ENCODE assay signal across 13 cellular contexts in the genomic region with DNA sequence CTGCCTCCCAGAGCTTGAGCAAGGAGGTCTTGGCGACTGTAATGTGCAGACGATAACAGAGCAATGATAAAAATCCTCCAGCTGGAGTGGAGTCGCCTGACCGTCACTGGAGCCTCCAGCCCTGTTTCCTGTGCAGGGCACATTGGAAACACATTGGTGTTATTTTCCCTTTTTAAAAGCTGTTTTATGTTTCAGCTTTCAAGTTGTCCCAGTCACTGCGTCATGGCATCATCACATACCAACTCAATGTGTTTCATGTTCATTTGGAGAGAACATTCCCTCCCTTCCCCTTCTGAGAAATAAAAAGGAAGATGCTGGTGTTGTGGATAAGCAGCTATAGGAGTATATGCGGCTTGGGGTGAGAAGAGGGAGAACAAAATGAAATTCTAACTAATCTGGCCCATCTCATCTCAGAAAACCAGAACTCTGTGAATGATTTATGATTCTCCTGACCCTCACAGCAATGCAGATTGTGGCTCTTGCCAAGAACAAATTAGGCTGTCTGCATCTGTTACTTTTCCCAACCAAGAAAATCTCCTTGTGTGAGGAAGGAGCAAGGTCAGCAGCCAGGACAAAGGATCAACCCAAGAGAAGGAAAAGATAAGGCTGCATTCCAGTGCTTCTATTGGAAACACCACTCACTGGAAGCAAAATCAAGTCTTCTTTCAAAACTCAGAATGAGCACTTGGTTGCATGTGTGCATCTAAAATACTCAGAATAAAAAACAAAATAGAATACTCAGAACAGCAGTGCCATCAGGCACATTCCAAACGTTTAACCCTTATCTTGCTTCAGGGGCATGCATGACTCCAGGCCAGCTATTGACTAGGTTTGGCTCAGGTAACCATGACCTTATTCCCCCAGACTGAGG.
A peak's percentile ranks its signal among the peaks of the same experiment; 100 is the strongest.
DNase-seq lines count a peak whose midpoint lies in the region; TF ChIP-seq lines count a peak whose summit lies in the region.
"Had no signal": no experiment of that assay in that cellular context is flagged by ENCODE, and none has a peak within 500 bp of the region (broad histone marks: within the 10 kb centered on the region; RNA-seq: fewer than 3 reads in every experiment).

No MANE protein-coding gene starts in this region.

- no peaks in the 10 kb centered on the region for H3K79me2 ChIP-seq in neural progenitor cell (ENCODE audit: low read depth)

- no peak for TF ChIP-seq POLR2A in breast epithelium (IDR thresholded peaks at IDR 0.05)

- H3K27me3 ChIP-seq in breast epithelium (no peaks in the 10 kb centered on the region), neural progenitor cell (no peaks in the 10 kb centered on the region)

- POLR2A ChIA-PET in MCF 10A (lab: Yijun Ruan, JAX) = interaction anchor here (0.5 kb wide), 1 partner anchor 807 kb away, joined by 3 read pairs; no protein-coding TSS in a partner anchor

- no peaks in the 10 kb centered on the region for H3K9me3 ChIP-seq in breast epithelium
- no peaks in the 10 kb centered on the region for H3K9me3 ChIP-seq in neural progenitor cell (ENCODE audit: low read depth)

- DNase-seq in breast epithelium (ENCODE audit: low spot score in 2 of 2) = no peak
- DNase-seq in MCF 10A (ENCODE audit: unreplicated experiment) = no peak
- peak; percentile 98 for DNase-seq in fibroblast of villous mesenchyme (ENCODE audit: low read depth)
- DNase-seq in neural progenitor cell (ENCODE audit: low spot score) = no peak
- no peak for DNase-seq in UCSD-AML1 (lab: John Stamatoyannopoulos, UW; ENCODE audit: unreplicated experiment)
- DNase-seq in SHP77 (lab: John Stamatoyannopoulos, UW) = no peak
- no peak for DNase-seq in GM13977 (ENCODE audit: low spot score)
- DNase-seq in NCI-H510A treated with DMSO at 0.1 percent for 48 hours (lab: John Stamatoyannopoulos, UW) = no peak
- DNase-seq: 8988T, DND-41, erythroblast, NCI-H2029, retina had no signal

- TF ChIP-seq CTCF in breast epithelium (IDR thresholded peaks at IDR 0.05) (no peak), MCF 10A (IDR thresholded peaks at IDR 0.05; ENCODE audit: unreplicated experiment) (no peak), fibroblast of villous mesenchyme (IDR thresholded peaks at IDR 0.05; ENCODE audit: insufficient read depth, low read depth, low read length) (no peak), neural progenitor cell (IDR thresholded peaks at IDR 0.05) (no peak), GM13977 (IDR thresholded peaks at IDR 0.05; ENCODE audit: extremely low read depth, insufficient read depth, missing control alignments) (no peak)

- no peak overlapping the region for H3K9ac ChIP-seq in neural progenitor cell

- BruUV-seq in MCF 10A (replicated peaks; lab: Mats Ljungman, UMichigan) = no TSS peak

- no peaks in the 10 kb centered on the region for H3K9me3 Mint-ChIP-seq in MCF 10A (ENCODE audit: unreplicated experiment)
- peaks cover 17% of the 10 kb centered on the region for H3K9me3 Mint-ChIP-seq in neural progenitor cell

- H2AFZ ChIP-seq in neural progenitor cell (replicated peaks) = no peak overlapping the region

- H3K27ac Mint-ChIP-seq in MCF 10A (ENCODE audit: low read depth, unreplicated experiment) = no peak overlapping the region
- H3K27ac Mint-ChIP-seq in neural progenitor cell = peak overlapping the region; percentile 82

- H3K36me3 ChIP-seq in breast epithelium (no peaks in the 10 kb centered on the region), neural progenitor cell (no peaks in the 10 kb centered on the region)

- in situ Hi-C loops in GM13977 (cut with MboI; ENCODE audit: low pct_unique_long_range_greater_than_20kb, low sequenced_read_pairs, unreplicated experiment) = loop anchor here (25.0 kb wide), 1 partner anchor 434 kb away; no protein-coding TSS in a partner anchor

- H3K4me3 Mint-ChIP-seq in MCF 10A (ENCODE audit: unreplicated experiment) (no peak overlapping the region), neural progenitor cell (no peak overlapping the region)

- H3K4me3 ChIP-seq in breast epithelium = no peak overlapping the region
- no peak overlapping the region for H3K4me3 ChIP-seq in fibroblast of villous mesenchyme (ENCODE audit: low read depth, low read length)
- no peak overlapping the region for H3K4me3 ChIP-seq in neural progenitor cell

- H3K27me3 Mint-ChIP-seq in MCF 10A (ENCODE audit: insufficient read depth, unreplicated experiment) = no peaks in the 10 kb centered on the region
- H3K27me3 Mint-ChIP-seq in neural progenitor cell (ENCODE audit: insufficient read depth, low read depth) = peaks cover 6% of the 10 kb centered on the region

- H3K27ac ChIP-seq in breast epithelium (peak overlapping the region; percentile 45 to 53), neural progenitor cell (no peak overlapping the region)

- H3K4me1 Mint-ChIP-seq in MCF 10A (ENCODE audit: insufficient read depth, unreplicated experiment) = no peaks in the 10 kb centered on the region
- H3K4me1 Mint-ChIP-seq in neural progenitor cell = peaks cover 16% of the 10 kb centered on the region

- H3F3A ChIP-seq in neural progenitor cell (ENCODE audit: low read depth) = no peaks in the 10 kb centered on the region

- H3K36me3 Mint-ChIP-seq in MCF 10A (ENCODE audit: insufficient read depth, unreplicated experiment) (no peaks in the 10 kb centered on the region), neural progenitor cell (no peaks in the 10 kb centered on the region)

- H3K4me1 ChIP-seq in breast epithelium (peaks cover 0 to 4% of the 10 kb centered on the region in 2 donors), neural progenitor cell (no peaks in the 10 kb centered on the region)

- no peak overlapping the region for H3K4me2 ChIP-seq in neural progenitor cell

- CTCF ChIA-PET in MCF 10A (lab: Yijun Ruan, JAX) = interaction anchor here (0.6 kb wide), 2 partner anchors 454 to 1287 kb away, joined by 3 read pairs; no protein-coding TSS in a partner anchor

- no peaks in the 10 kb centered on the region for H4K20me1 ChIP-seq in neural progenitor cell (ENCODE audit: low read depth)

- intact Hi-C loops in breast epithelium (cut with DNase I; ENCODE audit: low total_unique reads) (no loop called here), MCF 10A (cut with micrococcal nuclease) (no loop called here)
